ENCODE assay signal across 8 cellular contexts in the genomic region with DNA sequence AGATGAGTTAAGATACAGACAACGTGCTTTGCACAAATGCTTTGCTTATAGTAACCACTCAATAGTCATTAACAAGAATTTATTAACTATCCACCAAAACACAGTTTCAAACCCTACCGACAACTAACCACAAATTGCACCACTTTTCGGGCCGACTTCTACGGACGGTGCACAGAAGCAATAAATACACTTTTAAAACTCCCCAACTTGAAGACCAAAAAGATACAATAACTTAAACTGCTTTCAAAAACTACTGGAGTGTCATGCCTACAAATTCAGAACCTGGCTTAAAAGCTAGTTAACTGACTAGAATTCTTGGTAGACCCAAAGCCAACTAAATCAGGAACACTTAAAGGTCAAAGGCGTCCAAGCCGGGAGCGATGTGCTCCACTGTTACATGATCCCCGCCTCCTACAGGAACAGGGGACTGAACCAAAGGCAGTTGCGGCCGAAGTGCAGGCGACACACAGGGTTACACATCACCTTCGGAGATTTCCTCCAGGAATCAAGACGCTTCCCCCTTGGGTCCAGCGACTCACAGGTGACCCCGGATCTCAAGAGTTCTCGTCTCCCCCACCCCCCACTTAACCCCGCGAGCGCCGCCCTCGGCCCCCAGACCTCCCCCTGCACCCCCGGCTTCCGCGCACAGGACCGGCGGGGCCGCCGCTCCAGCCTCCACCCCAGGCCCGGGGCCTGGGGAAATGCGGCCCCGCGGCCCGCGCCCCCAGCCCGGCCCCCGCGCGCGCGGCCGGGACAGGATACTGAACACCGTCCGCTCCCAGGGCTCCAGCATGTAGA. TPM values are rescaled to one million over a fixed set of nuclear protein-coding genes. Genes with fewer than 3 reads are reported as not detected.
A peak's percentile ranks its signal among the peaks of the same experiment; 100 is the strongest.
DNase-seq lines count a peak whose midpoint lies in the region; ATAC-seq and TF ChIP-seq lines count a peak whose summit lies in the region.

No MANE protein-coding gene starts in this region.

- H3K36me3 ChIP-seq in Caco-2 (ENCODE audit: control insufficient read depth, insufficient read depth, low read length) (no peaks in the 10 kb centered on the region), NT2/D1 (ENCODE audit: insufficient read depth, insufficient read length, low read length) (peaks cover 3% of the 10 kb centered on the region)

- DNase-seq in Caco-2, result peak; percentile 66 to 78
- peak; percentile 36 for DNase-seq in NT2/D1 (ENCODE audit: low read depth, low spot score)
- DNase-seq in amniotic epithelial cell (ENCODE audit: low read depth), result peak; percentile 27
- DNase-seq in left ventricle myocardium superior, result peak; percentile 71
- peak; percentile 29 for DNase-seq in progenitor cell of endocrine pancreas (ENCODE audit: low spot score, unreplicated experiment)
- no peak for DNase-seq in SKM-1 (lab: John Stamatoyannopoulos, UW; ENCODE audit: unreplicated experiment)

- H3K27me3 Mint-ChIP-seq in Caco-2 (ENCODE audit: insufficient read depth, unreplicated experiment) (no peaks in the 10 kb centered on the region), progenitor cell of endocrine pancreas (no peaks in the 10 kb centered on the region)

- POLR2A ChIA-PET in Caco-2 (lab: Charles Lee), result interaction anchor here (0.9 kb wide), 1 partner anchor 44 kb away, joined by 4 read pairs; no protein-coding TSS in a partner anchor

- H3K4me1 Mint-ChIP-seq in Caco-2 (ENCODE audit: low read depth, unreplicated experiment) (no peaks in the 10 kb centered on the region), progenitor cell of endocrine pancreas (ENCODE audit: low read depth) (peaks cover 19% of the 10 kb centered on the region)

- TSS peak; percentile 74 for BruUV-seq in Caco-2 (replicated peaks; lab: Mats Ljungman, UMichigan)

- intact Hi-C loops in Caco-2 (cut with micrococcal nuclease; ENCODE audit: unreplicated experiment), result loop anchor here (1.0 to 5.0 kb wide), 4 partner anchors 25 to 93 kb away; a partner anchor contains a TSS
- intact Hi-C loops in left ventricle myocardium superior (cut with micrococcal nuclease), result no loop called here

- TF ChIP-seq CTCF in Caco-2 (IDR thresholded peaks at IDR 0.05; ENCODE audit: insufficient read depth in 1 of 2, low read depth in 1 of 2, low read length in 1 of 2, severe bottlenecking in 1 of 2, unreplicated experiment in 1 of 2), result no peak
- TF ChIP-seq CTCF in progenitor cell of endocrine pancreas (IDR thresholded peaks at IDR 0.05; ENCODE audit: unreplicated experiment), result no peak

- peak overlapping the region; percentile 80 for H3K9ac ChIP-seq in NT2/D1 (ENCODE audit: insufficient read length, low read depth)

- H3K4me1 ChIP-seq in Caco-2, result peaks cover 11% of the 10 kb centered on the region
- no peaks in the 10 kb centered on the region for H3K4me1 ChIP-seq in NT2/D1 (ENCODE audit: insufficient read depth, insufficient read length)

- ATAC-seq in GM21360 (IDR thresholded peaks at IDR 0.05; ENCODE audit: unreplicated experiment) (peak; percentile 14), HG03565 (IDR thresholded peaks at IDR 0.05; ENCODE audit: unreplicated experiment) (peak; percentile 16), left ventricle myocardium superior (peak; percentile 59)

- H3K9me3 Mint-ChIP-seq in Caco-2 (ENCODE audit: unreplicated experiment), result no peaks in the 10 kb centered on the region
- no peaks in the 10 kb centered on the region for H3K9me3 Mint-ChIP-seq in progenitor cell of endocrine pancreas (ENCODE audit: low read depth)

- H3K4me3 ChIP-seq in Caco-2 (ENCODE audit: low read depth, low read length) (peak overlapping the region; percentile 45), NT2/D1 (ENCODE audit: insufficient read length, low read depth) (peak overlapping the region; percentile 53)

- CTCF ChIA-PET in Caco-2 (lab: Charles Lee), result no interaction called here

- H3K36me3 Mint-ChIP-seq in Caco-2 (ENCODE audit: insufficient read depth, unreplicated experiment) (peaks cover 7% of the 10 kb centered on the region), progenitor cell of endocrine pancreas (ENCODE audit: insufficient read depth) (peaks cover 3% of the 10 kb centered on the region)

- H3K27ac Mint-ChIP-seq in Caco-2 (ENCODE audit: unreplicated experiment) (peak overlapping the region; percentile 51), progenitor cell of endocrine pancreas (peak overlapping the region; percentile 97)

- H3K27me3 ChIP-seq in Caco-2 (replicated peaks; ENCODE audit: control insufficient read depth, insufficient read depth, low read length) (no peaks in the 10 kb centered on the region), NT2/D1 (ENCODE audit: insufficient read depth, insufficient read length) (no peaks in the 10 kb centered on the region)

- H3K9me3 ChIP-seq in Caco-2 (no peaks in the 10 kb centered on the region), NT2/D1 (ENCODE audit: insufficient read depth, low read length) (no peaks in the 10 kb centered on the region)

- H3K4me3 Mint-ChIP-seq in Caco-2 (ENCODE audit: unreplicated experiment) (peak overlapping the region; percentile 73), progenitor cell of endocrine pancreas (ENCODE audit: low read depth) (peak overlapping the region; percentile 88)

RNA-seq across cellular contexts. Expression of a gene that starts 0.5 kb away (rescaled TPM):
- total RNA-seq in Caco-2 (2022) (28.1 and 30.0 TPM in 2 replicates), left ventricle myocardium superior (14.2 TPM), progenitor cell of endocrine pancreas (17.4 and 20.2 TPM in 2 replicates)
